9 cellular contexts compared by ENCODE assay signal in genomic region chr6:28400122-28400451, GRCh38. TPM values are rescaled to one million over a fixed set of nuclear protein-coding genes. Genes with fewer than 3 reads are reported as not detected.
A peak's percentile ranks its signal among the peaks of the same experiment; 100 is the strongest.
DNase-seq lines count a peak whose midpoint lies in the region; ATAC-seq, FAIRE-seq and TF ChIP-seq lines count a peak whose summit lies in the region.
"Had no signal": no experiment of that assay in that cellular context is flagged by ENCODE, and none has a peak within 500 bp of the region (broad histone marks: within the 10 kb centered on the region; RNA-seq: fewer than 3 reads in every experiment).

No MANE protein-coding gene starts in this region.

- intact Hi-C loops in adrenal gland (cut with DNase I) (no loop called here), kidney (cut with DNase I) (no loop called here), stomach (cut with DNase I; ENCODE audit: low total_unique reads) (no loop called here)

- peak overlapping the region; percentile 89 for H3K4me3 ChIP-seq in HUES64 (ENCODE audit: low read length)
- peak overlapping the region in 3 of 4 donors; percentile 67 to 96 (median 75) for H3K4me3 ChIP-seq in adrenal gland
- H3K4me3 ChIP-seq in kidney (ENCODE audit: low read length in 2 of 2), result peak overlapping the region; percentile 83 to 98
- H3K4me3 ChIP-seq in stomach, result peak overlapping the region; percentile 74 to 94 (median 82)
- H3K4me3 ChIP-seq: HAP-1 had no signal

- H3K27ac ChIP-seq in HUES64 (ENCODE audit: low read depth, low read length) (peak overlapping the region; percentile 85), adrenal gland (peak overlapping the region in 2 of 5 donors; percentile 32 to 76), kidney (ENCODE audit: low read depth in 2 of 2, low read length in 2 of 2) (no peak overlapping the region), stomach (peak overlapping the region in 4 of 5 donors; percentile 6 to 72 (median 70))

- H3K36me3 ChIP-seq in HUES64 (ENCODE audit: insufficient read depth, low read length) (peaks cover 32% of the 10 kb centered on the region), adrenal gland (replicated peaks in 1 of 2) (no peaks in the 10 kb centered on the region), kidney (ENCODE audit: control insufficient read depth in 1 of 2, insufficient read depth in 2 of 2, low read length in 2 of 2) (no peaks in the 10 kb centered on the region), stomach (peaks cover 0 to 29% (median 19%) of the 10 kb centered on the region in 4 donors)
- H3K36me3 ChIP-seq: HAP-1 had no signal

- TF ChIP-seq CTCF in adrenal gland (IDR thresholded peaks at IDR 0.05) (no peak), kidney (IDR thresholded peaks at IDR 0.05; ENCODE audit: borderline replicate concordance, extremely low read depth, insufficient read depth) (no peak), stomach (IDR thresholded peaks at IDR 0.05) (no peak)

- DNase-seq in adrenal gland (no peak), kidney (no peak), stomach (no peak), HuH-7.5 (ENCODE audit: low spot score) (no peak), NCI-H748 treated with DMSO at 0.1 percent for 48 hours (lab: John Stamatoyannopoulos, UW) (no peak), HTR-8/SVneo (ENCODE audit: insufficient read length, low spot score) (no peak)

- peaks cover 31% of the 10 kb centered on the region for H3K27me3 ChIP-seq in HUES64 (ENCODE audit: insufficient read depth, low read length)
- no peaks in the 10 kb centered on the region for H3K27me3 ChIP-seq in adrenal gland
- peaks cover 0 to 8% (median 0%) of the 10 kb centered on the region in 3 donors for H3K27me3 ChIP-seq in stomach

- TF ChIP-seq POLR2A in adrenal gland (IDR thresholded peaks at IDR 0.05) (no peak), stomach (IDR thresholded peaks at IDR 0.05) (no peak)

- H3K9me3 ChIP-seq in HUES64 (ENCODE audit: insufficient read depth, low read depth, low read length) (no peaks in the 10 kb centered on the region), adrenal gland (replicated peaks in 1 of 3) (no peaks in the 10 kb centered on the region), kidney (ENCODE audit: control insufficient read depth in 1 of 2, low read length in 2 of 2) (no peaks in the 10 kb centered on the region), stomach (no peaks in the 10 kb centered on the region)
- H3K9me3 ChIP-seq: HAP-1 had no signal

- WGBS in HUES64, result 0% methylated on average over 4 of the region's 8 CpGs
- WGBS in adrenal gland, 4 donors, result 13 to 20% (median 17%) methylated on average over 8 of the region's 8 CpGs
- WGBS in stomach, 5 donors, result 23 to 34% (median 25%) methylated on average over 8 of the region's 8 CpGs

- no peak for FAIRE-seq in kidney (lab: Jason Lieb, UNC)
- FAIRE-seq in HTR-8/SVneo (lab: Jason Lieb, UNC), result no peak

- TF ChIP-seq EP300 in stomach (IDR thresholded peaks at IDR 0.05), result no peak

- H3K4me1 ChIP-seq in HUES64 (ENCODE audit: insufficient read depth, low read length) (peaks cover 11% of the 10 kb centered on the region; the same call in 1 of the 2 replicates), adrenal gland (replicated peaks in 1 of 2) (peaks cover 7 to 24% of the 10 kb centered on the region in 2 donors), kidney (ENCODE audit: control insufficient read depth in 1 of 2, insufficient read depth in 1 of 2, low read depth in 1 of 2, low read length in 2 of 2) (peaks cover 0 to 3% of the 10 kb centered on the region in 2 donors), stomach (peaks cover 5 to 39% (median 23%) of the 10 kb centered on the region in 4 donors)
- H3K4me1 ChIP-seq: HAP-1 had no signal

- H3K9ac ChIP-seq in HUES64 (ENCODE audit: low read depth, low read length) (peak overlapping the region; percentile 89), kidney (ENCODE audit: low read length in 2 of 2) (no peak overlapping the region)

- ATAC-seq in GM18498 (IDR thresholded peaks at IDR 0.05; ENCODE audit: unreplicated experiment), result no peak

RNA-seq across cellular contexts. Expression of gene ZSCAN12, which starts 0.5 kb away (rescaled TPM):
- polyA plus RNA-seq in HUES64 (2013, experiment 1 of 2), result 6.6 TPM
- 7.4 TPM for polyA plus RNA-seq in HUES64 (2013, experiment 2 of 2)
- total RNA-seq in adrenal gland (1 to 10 TPM; 1.3 to 6.7 (median 4.6) TPM), kidney (7.9 TPM), stomach (10 to 100 TPM in 1 of 5 donors, 1 to 10 TPM in 4; 1.4 to 10.5 (median 7.1) TPM)
- polyA plus RNA-seq in adrenal gland (1 to 10 TPM; 1.0 to 6.0 (median 1.4) TPM), kidney (ENCODE audit: insufficient read depth, low read depth, low replicate concordance) (1.3 TPM), stomach (1 to 10 TPM; 1.1 to 1.8 (median 1.7) TPM)

RNA-seq across cellular contexts. Expression of gene ZSCAN23, which starts 43.2 kb away (rescaled TPM):
- 4.7 TPM for polyA plus RNA-seq in HUES64 (2013, experiment 1 of 2)
- polyA plus RNA-seq in HUES64 (2013, experiment 2 of 2), result 3.9 TPM
- total RNA-seq in adrenal gland (1 to 10 TPM in 7 of 8 donors, under 1 TPM in 1; 0.24 to 4.2 (median 2.6) TPM), kidney (5.5 TPM), stomach (1 to 10 TPM in 1 of 5 donors, under 1 TPM in 1, not detected in 3; 0.58 to 5.3 TPM)
- polyA plus RNA-seq in adrenal gland (1 to 10 TPM in 2 of 3 donors, under 1 TPM in 1; 0.13 to 1.6 (median 1.5) TPM), kidney (ENCODE audit: insufficient read depth, low read depth, low replicate concordance) (0.49 TPM), stomach (under 1 TPM in 2 of 3 donors, not detected in 1; 0.23 to 0.75 TPM)

RNA-seq across cellular contexts. Expression of gene ZKSCAN3, which starts 50.3 kb away (rescaled TPM):
- 3.9 TPM for polyA plus RNA-seq in HUES64 (2013, experiment 1 of 2)
- 3.7 TPM for polyA plus RNA-seq in HUES64 (2013, experiment 2 of 2)
- total RNA-seq in adrenal gland (10 to 100 TPM in 1 of 8 donors, 1 to 10 TPM in 7; 1.8 to 12.0 (median 5.6) TPM), kidney (8.3 TPM), stomach (10 to 100 TPM in 1 of 5 donors, 1 to 10 TPM in 4; 2.3 to 31.2 (median 4.6) TPM)
- polyA plus RNA-seq in adrenal gland (1 to 10 TPM; 1.4 to 5.5 (median 2.8) TPM), kidney (ENCODE audit: insufficient read depth, low read depth, low replicate concordance) (3.5 TPM), stomach (1 to 10 TPM in 2 of 3 donors, under 1 TPM in 1; 0.61 to 1.6 (median 1.0) TPM)

Comparison
In these comparisons a context has a peak if more than half of its experiments do, and no peak if none do; other contexts are left out.
1. H3K27ac ChIP-seq: peak in HUES64 (single experiment) and stomach (4 of 5); none in kidney (0 of 2).
2. Peak in every context shown above with its lines, with median percentiles within 50 percentile points of each other: H3K4me3 ChIP-seq.